Comparison of ENCODE assay signal across 4 cellular contexts in genomic region chr9:75699625-75700251, GRCh38.
"Had no signal": no experiment of that assay in that cellular context is flagged by ENCODE, and none has a peak within 500 bp of the region (broad histone marks: within the 10 kb centered on the region; RNA-seq: fewer than 3 reads in every experiment).

No MANE protein-coding gene starts in this region.

- ATAC-seq: GM23338 had no signal

- H3K4me3 ChIP-seq: GM23338 had no signal

- DNase-seq: H9, HCEC 1CT, IMR-90 had no signal

- H2AFZ ChIP-seq: GM23338 had no signal

- H3K4me2 ChIP-seq: GM23338 had no signal
